In genomic region chr2:151408788-151409600, GRCh38 we compare ENCODE assay signal across 2 cellular contexts.
TF ChIP-seq lines count a peak whose summit lies in the region.

No MANE protein-coding gene starts in this region.

TF ChIP-seq in SK-N-SH, 30 proteins besides CTCF, POLR2A, EP300 and RAD21 (continued from another document):
- TF ChIP-seq USF1 (IDR thresholded peaks at IDR 0.05; ENCODE audit: borderline replicate concordance, low read depth) = no peak
- TF ChIP-seq NRF1 (IDR thresholded peaks at IDR 0.05; ENCODE audit: low read depth, low read length) = no peak
- TF ChIP-seq TCF12 (IDR thresholded peaks at IDR 0.05) = no peak
- TF ChIP-seq ELF1 (IDR thresholded peaks at IDR 0.05) = no peak

TF ChIP-seq in SK-N-SH treated with all-trans-retinoic acid at 6 μM for 48 hours, 23 proteins besides CTCF, POLR2A, EP300 and RAD21 (continued from another document):
- TF ChIP-seq PATZ1 (CRISPR knock-in tag; IDR thresholded peaks at IDR 0.05; ENCODE audit: borderline replicate concordance) (no peak), ZC3H10 (CRISPR knock-in tag; IDR thresholded peaks at IDR 0.05) (no peak)
